In genomic region chr4:8391972-8392371, GRCh38 we compare ENCODE assay signal across 8 cellular contexts. TPM values are rescaled to one million over a fixed set of nuclear protein-coding genes. Genes with fewer than 3 reads are reported as not detected.
DNase-seq lines count a peak whose midpoint lies in the region; ATAC-seq and TF ChIP-seq lines count a peak whose summit lies in the region.

No MANE protein-coding gene starts in this region.

- no peak for TF ChIP-seq CTCF in vagina (IDR thresholded peaks at IDR 0.05)

- no peak for TF ChIP-seq POLR2A in vagina (IDR thresholded peaks at IDR 0.05)

- H3K27me3 Mint-ChIP-seq in T-helper 17 cell = no peaks in the 10 kb centered on the region

- no peaks in the 10 kb centered on the region for H3K27me3 ChIP-seq in vagina

- H3K4me3 ChIP-seq in vagina = no peak overlapping the region

- ATAC-seq in GM18868 (IDR thresholded peaks at IDR 0.05; ENCODE audit: unreplicated experiment) (peak; percentile 74), HG02798 (IDR thresholded peaks at IDR 0.05; ENCODE audit: poor library complexity, unreplicated experiment) (peak; percentile 82), T-helper 17 cell (no peak)

- H3K4me3 Mint-ChIP-seq in T-helper 17 cell = no peak overlapping the region

- intact Hi-C loops in vagina (cut with DNase I) = no loop called here

- no peaks in the 10 kb centered on the region for H3K36me3 Mint-ChIP-seq in T-helper 17 cell (ENCODE audit: low read depth)

- no peaks in the 10 kb centered on the region for H3K9me3 ChIP-seq in T-helper 17 cell (ENCODE audit: control insufficient read depth, low read length, poor library complexity, severe bottlenecking)
- no peaks in the 10 kb centered on the region for H3K9me3 ChIP-seq in vagina

- H3K27ac ChIP-seq in vagina = peak overlapping the region; percentile 84

- H3K36me3 ChIP-seq in vagina = peaks cover 0 to 32% of the 10 kb centered on the region in 2 donors

- H3K4me1 Mint-ChIP-seq in T-helper 17 cell = peaks cover 2% of the 10 kb centered on the region

- peaks cover 31% of the 10 kb centered on the region for H3K4me1 ChIP-seq in vagina

- H3K27ac Mint-ChIP-seq in T-helper 17 cell = peak overlapping the region; percentile 57

- DNase-seq in T-helper 17 cell (no peak), hippocampal formation (lab: John Stamatoyannopoulos, UW) (peak; percentile 44 to 63), vagina (ENCODE audit: extremely low spot score in 2 of 2) (no peak), RPMI8226 (no peak), AML-193 (lab: John Stamatoyannopoulos, UW) (no peak)
- no peak for DNase-seq in stimulated activated naive CD4-positive, alpha-beta T cell (lab: John Stamatoyannopoulos, UW)

RNA-seq across cellular contexts. Expression of gene ACOX3, which starts 48.6 kb away (rescaled TPM):
- total RNA-seq in T-helper 17 cell (10 to 100 TPM in 1 of 2 donors, 1 to 10 TPM in 1; 9.6 to 11.3 TPM), vagina (46.9 TPM)

RNA-seq across cellular contexts. Expression of gene TRMT44, which starts 48.6 kb away (rescaled TPM):
- total RNA-seq in T-helper 17 cell (10 to 100 TPM; 20.4 to 32.7 TPM), vagina (19.2 TPM)

Comparison
In these comparisons a context has a peak if more than half of its experiments do, and no peak if none do; other contexts are left out.
1. DNase-seq: peak in hippocampal formation (2 of 2); none in T-helper 17 cell (0 of 3), vagina (0 of 2), RPMI8226 (single experiment), stimulated activated naive CD4-positive, alpha-beta T cell (0 of 6) and AML-193 (0 of 2).